9 cellular contexts compared by ENCODE assay signal in the genomic region with DNA sequence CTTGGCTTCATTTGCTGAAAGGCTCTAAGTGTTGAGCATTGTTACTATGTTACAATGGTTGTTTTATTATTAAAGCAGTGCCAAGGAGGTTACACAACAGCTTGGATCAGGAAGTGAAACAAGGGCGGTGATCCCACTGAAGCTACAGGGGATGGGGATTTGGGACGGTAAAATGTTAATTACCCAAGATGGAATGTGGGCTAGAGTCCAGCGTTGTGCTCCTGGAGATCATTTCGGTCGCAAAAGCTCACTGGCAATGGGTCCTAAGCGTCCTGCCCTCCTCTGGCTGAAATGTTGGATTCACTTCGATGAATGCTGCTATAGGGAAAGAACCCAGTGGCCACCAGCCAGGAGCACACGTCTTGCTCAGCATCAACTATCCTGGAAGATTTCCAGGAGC. TPM values are rescaled to one million over a fixed set of nuclear protein-coding genes. Genes with fewer than 3 reads are reported as not detected.
DNase-seq lines count a peak whose midpoint lies in the region; ATAC-seq and TF ChIP-seq lines count a peak whose summit lies in the region.
"Had no signal": no experiment of that assay in that cellular context is flagged by ENCODE, and none has a peak within 500 bp of the region (broad histone marks: within the 10 kb centered on the region; RNA-seq: fewer than 3 reads in every experiment).

No MANE protein-coding gene starts in this region.

- peaks cover 19% of the 10 kb centered on the region for H3K27me3 ChIP-seq in MM.1S (replicated peaks; ENCODE audit: insufficient read depth, low read length)

- peaks cover 27% of the 10 kb centered on the region for H3K79me2 ChIP-seq in MM.1S (ENCODE audit: low read length)

- no peak overlapping the region for H3K9ac ChIP-seq in MM.1S (ENCODE audit: low read length)

- H3K9me2 ChIP-seq in MM.1S (replicated peaks; ENCODE audit: insufficient read depth, low read length) = no peaks in the 10 kb centered on the region

- intact Hi-C loops in CD14-positive monocyte (cut with micrococcal nuclease) = loop anchor here (5.0 to 10.0 kb wide), 4 partner anchors 302 to 1242 kb away; a partner anchor contains a TSS

- no peaks in the 10 kb centered on the region for H4K20me1 ChIP-seq in MM.1S (ENCODE audit: insufficient read depth, low read length)

- peaks cover 41% of the 10 kb centered on the region for H3K4me1 Mint-ChIP-seq in CD14-positive monocyte
- H3K4me1 Mint-ChIP-seq in natural killer cell treated with Interleukin-12 subunit alpha and Interleukin-12 subunit beta and Interleukin-15 and Interleukin-18, amount 100 ng/mL, for 72 hours (ENCODE audit: low read depth in 2 of 2) = peaks cover 18 to 24% of the 10 kb centered on the region in 2 donors

- peak overlapping the region; percentile 75 for H3K4me2 ChIP-seq in MM.1S (ENCODE audit: low read depth, low read length)

- H3K4me3 Mint-ChIP-seq in CD14-positive monocyte = peak overlapping the region; percentile 67 to 99
- H3K4me3 Mint-ChIP-seq in natural killer cell treated with Interleukin-12 subunit alpha and Interleukin-12 subunit beta and Interleukin-15 and Interleukin-18, amount 100 ng/mL, for 72 hours = peak overlapping the region; percentile 91

- no peaks in the 10 kb centered on the region for H3K9me3 ChIP-seq in MM.1S (replicated peaks; ENCODE audit: insufficient read depth, low read length)

- no peak for ATAC-seq in natural killer cell treated with Interleukin-12 subunit alpha and Interleukin-12 subunit beta and Interleukin-15 and Interleukin-18, amount 100 ng/mL, for 72 hours
- ATAC-seq in HG03095 (IDR thresholded peaks at IDR 0.05; ENCODE audit: unreplicated experiment) (no peak), GM19351 (IDR thresholded peaks at IDR 0.05; ENCODE audit: unreplicated experiment) (no peak)
- ATAC-seq: foreskin keratinocyte had no signal

- no peaks in the 10 kb centered on the region for H3K36me3 Mint-ChIP-seq in CD14-positive monocyte
- no peaks in the 10 kb centered on the region for H3K36me3 Mint-ChIP-seq in natural killer cell treated with Interleukin-12 subunit alpha and Interleukin-12 subunit beta and Interleukin-15 and Interleukin-18, amount 100 ng/mL, for 72 hours

- H2AFZ ChIP-seq in MM.1S (ENCODE audit: low read length) = no peak overlapping the region

- H3K27ac ChIP-seq in MM.1S (ENCODE audit: low read length) = no peak overlapping the region
- peak overlapping the region; percentile 97 for H3K27ac ChIP-seq in cingulate gyrus (ENCODE audit: low read depth, low read length)

- H3K27me3 Mint-ChIP-seq in CD14-positive monocyte (ENCODE audit: low read depth in 3 of 3) = peaks cover 0 to 6% (median 2%) of the 10 kb centered on the region in 3 donors
- H3K27me3 Mint-ChIP-seq in natural killer cell treated with Interleukin-12 subunit alpha and Interleukin-12 subunit beta and Interleukin-15 and Interleukin-18, amount 100 ng/mL, for 72 hours = peaks cover 12 to 13% of the 10 kb centered on the region in 2 donors

- H3K9me3 Mint-ChIP-seq in CD14-positive monocyte = peaks cover 0 to 3% (median 0%) of the 10 kb centered on the region in 7 donors
- H3K9me3 Mint-ChIP-seq in natural killer cell treated with Interleukin-12 subunit alpha and Interleukin-12 subunit beta and Interleukin-15 and Interleukin-18, amount 100 ng/mL, for 72 hours = no peaks in the 10 kb centered on the region

- H3K4me3 ChIP-seq in MM.1S (ENCODE audit: low read length) = no peak overlapping the region

- 0 out of 2 replicates have a peak, but pooled peaks cover 7% of the 10 kb centered on the region for H3F3A ChIP-seq in MM.1S (ENCODE audit: insufficient read depth, low read length)

- DNase-seq in CD14-positive monocyte (ENCODE audit: low spot score) (no peak), MM.1S (no peak), ecto neural progenitor cell (ENCODE audit: low spot score) (no peak)
- DNase-seq in natural killer cell treated with Interleukin-12 subunit alpha and Interleukin-12 subunit beta and Interleukin-15 and Interleukin-18, amount 100 ng/mL, for 72 hours (ENCODE audit: low spot score) = no peak
- DNase-seq in stimulated activated CD4-positive, alpha-beta T cell treated with anti-CD3 and anti-CD28 coated beads, Interleukin-2, amount 100 ng/mL, for 24 hours = no peak

- H3K36me3 ChIP-seq in MM.1S (replicated peaks; ENCODE audit: insufficient read depth, low read length) = no peaks in the 10 kb centered on the region

- peaks cover 18% of the 10 kb centered on the region for H3K4me1 ChIP-seq in MM.1S (ENCODE audit: low read length)

- TF ChIP-seq CTCF in CD14-positive monocyte (IDR thresholded peaks at IDR 0.05) (no peak), MM.1S (IDR thresholded peaks at IDR 0.05; ENCODE audit: low read length) (no peak)

- H3K27ac Mint-ChIP-seq in CD14-positive monocyte = peak overlapping the region; percentile 98 to 100 (median 99)
- H3K27ac Mint-ChIP-seq in natural killer cell treated with Interleukin-12 subunit alpha and Interleukin-12 subunit beta and Interleukin-15 and Interleukin-18, amount 100 ng/mL, for 72 hours = peak overlapping the region; percentile 96 to 98

RNA-seq across cellular contexts. Expression of a gene that starts 48.3 kb away (rescaled TPM):
- under 1 TPM in 1 of 2 donors, not detected in 1; 0.01 TPM for polyA plus RNA-seq in CD14-positive monocyte
- total RNA-seq in natural killer cell treated with Interleukin-12 subunit alpha and Interleukin-12 subunit beta and Interleukin-15 and Interleukin-18, amount 100 ng/mL, for 72 hours = under 1 TPM in 1 of 2 donors, not detected in 1; 0.39 TPM
